Comparison of ENCODE assay signal across 1 cellular context in genomic region chr1:180123463-180123936, GRCh38.
TF ChIP-seq lines count a peak whose summit lies in the region.

No MANE protein-coding gene starts in this region.

TF ChIP-seq in K562, 482 proteins besides CTCF, POLR2A, EP300 and RAD21 (continued from another document):
- TF ChIP-seq ATF3 (IDR thresholded peaks at IDR 0.05) (peak; percentile 97), ATF3 (CRISPR knock-in tag; conservative IDR thresholded peaks at IDR 0.05) (0 out of 2 replicates have a peak, but pooled peaks have one; percentile 44), MEF2D (tag; conservative IDR thresholded peaks at IDR 0.05; ENCODE audit: low read depth) (0 out of 2 replicates have a peak, but pooled peaks have one; percentile 41), ETV6 (IDR thresholded peaks at IDR 0.05; ENCODE audit: borderline replicate concordance in 1 of 2, low read depth in 2 of 2, low read length in 1 of 2) (no peak), ETV6 (CRISPR knock-in tag; IDR thresholded peaks at IDR 0.05; ENCODE audit: borderline replicate concordance) (no peak), RHOXF2B (CRISPR knock-in tag; conservative IDR thresholded peaks at IDR 0.05) (no peak), KDM4B (IDR thresholded peaks at IDR 0.05; ENCODE audit: borderline replicate concordance in 2 of 2, low read depth in 1 of 2) (no peak), ZNF263 (CRISPR knock-in tag; IDR thresholded peaks at IDR 0.05; ENCODE audit: borderline replicate concordance) (no peak), FOXP4 (CRISPR knock-in tag; IDR thresholded peaks at IDR 0.05; ENCODE audit: borderline replicate concordance) (no peak), CEBPB (tag; IDR thresholded peaks at IDR 0.05) (peak; percentile 88), ZBTB43 (CRISPR knock-in tag; IDR thresholded peaks at IDR 0.05) (no peak), HCFC1 (IDR thresholded peaks at IDR 0.05; ENCODE audit: low read depth, low read length) (no peak), ZNF76 (CRISPR knock-in tag; IDR thresholded peaks at IDR 0.05; ENCODE audit: borderline replicate concordance) (no peak), ZNF740 (CRISPR knock-in tag; IDR thresholded peaks at IDR 0.05) (no peak), ZNF740 (tag; IDR thresholded peaks at IDR 0.05) (peak in 1 of 2 experiments; percentile 68; a peak in 1 of 4 replicates), ZNF318 (IDR thresholded peaks at IDR 0.05; ENCODE audit: borderline replicate concordance in 1 of 2, low read depth in 1 of 2) (no peak), ATF4 (CRISPR knock-in tag; IDR thresholded peaks at IDR 0.05) (peak; percentile 76), CEBPG (CRISPR knock-in tag; IDR thresholded peaks at IDR 0.05) (peak; percentile 96), CEBPG (tag; conservative IDR thresholded peaks at IDR 0.05 in 1 of 2, IDR thresholded peaks at IDR 0.05 in 1 of 2) (peak; percentile 90 to 98), CREB3L1 (IDR thresholded peaks at IDR 0.05; ENCODE audit: borderline replicate concordance, low read depth) (no peak), HSF4 (CRISPR knock-in tag; IDR thresholded peaks at IDR 0.05; ENCODE audit: borderline replicate concordance) (no peak), RNF2 (IDR thresholded peaks at IDR 0.05) (no peak), SETDB1 (IDR thresholded peaks at IDR 0.05; ENCODE audit: low read length) (no peak), ZNF584 (CRISPR knock-in tag; IDR thresholded peaks at IDR 0.05; ENCODE audit: low read depth) (peak; percentile 63; the same call in 1 of the 2 replicates), ELF4 (CRISPR knock-in tag; IDR thresholded peaks at IDR 0.05) (no peak), NKRF (IDR thresholded peaks at IDR 0.05; ENCODE audit: borderline replicate concordance) (no peak), PTBP1 (IDR thresholded peaks at IDR 0.05; ENCODE audit: low read depth, low read length) (no peak)
